8 cellular contexts compared by ENCODE assay signal in the genomic region with DNA sequence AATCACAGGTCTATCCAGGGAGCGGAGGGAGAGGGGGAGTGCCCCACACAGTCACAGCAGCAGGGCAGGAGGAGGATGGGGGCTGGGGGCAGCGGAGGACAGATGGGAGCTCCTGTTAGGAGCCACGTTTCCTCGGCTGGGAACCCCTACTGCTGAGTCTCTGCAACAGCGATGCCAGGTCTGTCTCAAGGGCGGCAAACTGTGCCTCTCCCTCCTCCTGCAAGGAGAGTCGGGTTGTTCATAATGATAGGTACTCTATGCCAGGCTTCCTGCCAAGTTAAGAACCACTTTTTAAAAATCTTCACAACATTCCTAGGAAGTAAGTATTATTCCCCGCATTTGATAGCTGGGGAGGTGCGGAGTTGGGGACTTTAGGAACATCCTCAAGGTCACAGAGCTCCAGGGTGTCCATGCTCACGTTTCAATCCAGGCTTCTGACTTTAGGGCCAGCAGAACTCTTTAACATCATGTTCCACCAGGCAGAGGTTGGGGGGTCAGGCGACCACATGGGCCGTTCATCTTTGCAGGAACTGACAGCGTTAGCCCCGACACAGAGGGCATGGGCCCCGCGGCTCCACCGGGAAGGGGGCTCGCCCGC.
A peak's percentile ranks its signal among the peaks of the same experiment; 100 is the strongest.
DNase-seq lines count a peak whose midpoint lies in the region; ATAC-seq, FAIRE-seq and TF ChIP-seq lines count a peak whose summit lies in the region.

No MANE protein-coding gene starts in this region.

- no peaks in the 10 kb centered on the region for H3K9me3 Mint-ChIP-seq in activated CD8-positive, alpha-beta memory T cell treated with anti-CD3 and anti-CD28 coated beads, Interleukin-2, amount 10 ng/mL, durations not matched to agents 7 days and 5 days (ENCODE audit: low read depth)

- CTCF ChIA-PET in activated CD8-positive, alpha-beta memory T cell treated with anti-CD3 and anti-CD28 coated beads, Interleukin-2, amount 10 ng/mL, durations not matched to agents 7 days and 5 days (lab: Charles Lee): interaction anchor here (0.7 to 4.2 kb wide), 19 partner anchors 9 to 649 kb away, joined by 3 to 40 read pairs (median 6); a partner anchor contains a TSS

- TF ChIP-seq CTCF in brain microvascular endothelial cell (IDR thresholded peaks at IDR 0.05; ENCODE audit: low read depth, low read length, missing control alignments): peak; percentile 30

- DNase-seq in activated CD8-positive, alpha-beta memory T cell treated with anti-CD3 and anti-CD28 coated beads, Interleukin-2, amount 10 ng/mL, durations not matched to agents 7 days and 5 days: no peak
- DNase-seq in activated CD8-positive, alpha-beta memory T cell treated with anti-CD3 and anti-CD28 coated beads, Interleukin-2, amount 50 U/mL, for 4 hours: no peak
- DNase-seq in NCI-H2196 treated with DMSO at 0.1 percent for 48 hours (lab: John Stamatoyannopoulos, UW; ENCODE audit: unreplicated experiment) (peak; percentile 41), brain microvascular endothelial cell (no peak), left kidney (ENCODE audit: low read depth, low spot score) (peak; percentile 85), retina (no peak), H54 (ENCODE audit: insufficient read length, low spot score) (no peak)

- peaks cover 25% of the 10 kb centered on the region for H3K27me3 Mint-ChIP-seq in activated CD8-positive, alpha-beta memory T cell treated with anti-CD3 and anti-CD28 coated beads, Interleukin-2, amount 10 ng/mL, durations not matched to agents 7 days and 5 days

- H3K4me1 Mint-ChIP-seq in activated CD8-positive, alpha-beta memory T cell treated with anti-CD3 and anti-CD28 coated beads, Interleukin-2, amount 10 ng/mL, durations not matched to agents 7 days and 5 days: peaks cover 25% of the 10 kb centered on the region

- H3K27ac ChIP-seq in brain microvascular endothelial cell: peak overlapping the region; percentile 71
- H3K27ac ChIP-seq in temporal lobe (ENCODE audit: low read depth, low read length): peak overlapping the region; percentile 79

- TF ChIP-seq POLR2A in H54 (IDR thresholded peaks at IDR 0.05; ENCODE audit: low read depth, low read length): no peak

- no peak overlapping the region for H3K27ac Mint-ChIP-seq in activated CD8-positive, alpha-beta memory T cell treated with anti-CD3 and anti-CD28 coated beads, Interleukin-2, amount 10 ng/mL, durations not matched to agents 7 days and 5 days

- in situ Hi-C loops in brain microvascular endothelial cell (cut with HindIII; ENCODE audit: low pct_ligation_motif_present, low sequenced_read_pairs): no loop called here

- no peak for ATAC-seq in activated CD8-positive, alpha-beta memory T cell treated with anti-CD3 and anti-CD28 coated beads, Interleukin-2, amount 10 ng/mL, durations not matched to agents 7 days and 5 days

- H3K4me3 Mint-ChIP-seq in activated CD8-positive, alpha-beta memory T cell treated with anti-CD3 and anti-CD28 coated beads, Interleukin-2, amount 10 ng/mL, durations not matched to agents 7 days and 5 days: peak overlapping the region; percentile 54

- H3K36me3 ChIP-seq in brain microvascular endothelial cell (replicated peaks): no peaks in the 10 kb centered on the region

- FAIRE-seq in H54 (lab: Jason Lieb, UNC): no peak

- peak overlapping the region; percentile 57 for H3K4me3 ChIP-seq in brain microvascular endothelial cell (ENCODE audit: low read depth, low read length)

- no peaks in the 10 kb centered on the region for H3K27me3 ChIP-seq in brain microvascular endothelial cell (replicated peaks)

- H3K36me3 Mint-ChIP-seq in activated CD8-positive, alpha-beta memory T cell treated with anti-CD3 and anti-CD28 coated beads, Interleukin-2, amount 10 ng/mL, durations not matched to agents 7 days and 5 days: no peaks in the 10 kb centered on the region

Comparison
In these comparisons a context has a peak if more than half of its experiments do, and no peak if none do; other contexts are left out.
1. DNase-seq: peak in NCI-H2196 treated with DMSO at 0.1 percent for 48 hours (single experiment) and left kidney (single experiment); none in activated CD8-positive, alpha-beta memory T cell treated with anti-CD3 and anti-CD28 coated beads, Interleukin-2, amount 10 ng/mL, durations not matched to agents 7 days and 5 days (single experiment), activated CD8-positive, alpha-beta memory T cell treated with anti-CD3 and anti-CD28 coated beads, Interleukin-2, amount 50 U/mL, for 4 hours (single experiment), brain microvascular endothelial cell (single experiment), retina (single experiment) and H54 (single experiment).